In genomic region chr13:27578121-27579030, GRCh38 we compare ENCODE assay signal across 16 cellular contexts. TPM values are rescaled to one million over a fixed set of nuclear protein-coding genes. Genes with fewer than 3 reads are reported as not detected.
DNase-seq lines count a peak whose midpoint lies in the region; ATAC-seq, FAIRE-seq and TF ChIP-seq lines count a peak whose summit lies in the region.
"Had no signal": no experiment of that assay in that cellular context is flagged by ENCODE, and none has a peak within 500 bp of the region (broad histone marks: within the 10 kb centered on the region; RNA-seq: fewer than 3 reads in every experiment).

No MANE protein-coding gene starts in this region.

- 97% methylated on average over 6 of the region's 6 CpGs for WGBS in HepG2 (ENCODE audit: low lambda C conversion rate)

- no peaks in the 10 kb centered on the region for H4K20me1 ChIP-seq in HepG2 (ENCODE audit: insufficient read depth, low read length)

- H3K27me3 Mint-ChIP-seq in CD4-positive, alpha-beta memory T cell: no peaks in the 10 kb centered on the region
- H3K27me3 Mint-ChIP-seq: central memory CD8-positive, alpha-beta T cell; stimulated activated naive CD8-positive, alpha-beta T cell treated with anti-CD3 and anti-CD28 coated beads, Interleukin-15, Interleukin-2, amounts not matched to agents 100 ng/mL and 50 ng/mL, for 24 hours had no signal

- ATAC-seq in HepG2: peak; percentile 39; the same call in 1 of the 3 replicates
- ATAC-seq in HG03442 (IDR thresholded peaks at IDR 0.05; ENCODE audit: unreplicated experiment): no peak

- H3K36me3 ChIP-seq in HepG2 (replicated peaks in 1 of 2; ENCODE audit: control insufficient read depth in 1 of 2, insufficient read depth in 2 of 2, low read length in 2 of 2): peaks cover 7% of the 10 kb centered on the region in 2 experiments; a peak in 4 of 5 replicates
- H3K36me3 ChIP-seq in CD4-positive, alpha-beta memory T cell (ENCODE audit: insufficient read depth, low read length): peaks cover 6% of the 10 kb centered on the region
- H3K36me3 ChIP-seq: esophagus muscularis mucosa, prostate gland had no signal

- no peak for TF ChIP-seq POLR2A in HepG2 (IDR thresholded peaks at IDR 0.05; ENCODE audit: insufficient read depth in 1 of 2, low read depth in 2 of 2, low read length in 2 of 2)

- H3K79me2 ChIP-seq in HepG2 (ENCODE audit: insufficient read depth, low read length): peaks cover 5% of the 10 kb centered on the region

- TF ChIP-seq EP300 in HepG2 (IDR thresholded peaks at IDR 0.05; ENCODE audit: low read depth in 2 of 2, low read length in 2 of 2): no peak
- TF ChIP-seq EP300 in HepG2 (CRISPR knock-in tag; IDR thresholded peaks at IDR 0.05; ENCODE audit: borderline replicate concordance): no peak

- POLR2A ChIA-PET in HepG2 (lab: Yijun Ruan, JAX): no interaction called here
- POLR2A ChIA-PET in CD4-positive, alpha-beta memory T cell (lab: Charles Lee; ENCODE audit: partially characterized antibody): no interaction called here

- peaks cover 29 to 35% of the 10 kb centered on the region in 2 donors for H3K36me3 Mint-ChIP-seq in CD4-positive, alpha-beta memory T cell

- H3K4me3 ChIP-seq in cardiac fibroblast (replicated peaks in 1 of 2; ENCODE audit: low read depth in 2 of 2, low read length in 2 of 2) (no peak overlapping the region), HepG2 (replicated peaks in 1 of 3; ENCODE audit: insufficient read depth in 1 of 3, low read depth in 2 of 3, low read length in 3 of 3) (no peak overlapping the region)
- H3K4me3 ChIP-seq in CD4-positive, alpha-beta memory T cell (ENCODE audit: low read length in 2 of 2): no peak overlapping the region
- H3K4me3 ChIP-seq: esophagus muscularis mucosa, prostate gland had no signal

- BruUV-seq in HepG2 (replicated peaks; lab: Mats Ljungman, UMichigan): no TSS peak

- H3K4me2 ChIP-seq in HepG2 (ENCODE audit: low read depth, low read length): no peak overlapping the region

- no peaks in the 10 kb centered on the region for H3K27me3 ChIP-seq in HepG2 (ENCODE audit: control insufficient read depth in 1 of 2, insufficient read depth in 2 of 2, low read length in 2 of 2)
- H3K27me3 ChIP-seq in CD4-positive, alpha-beta memory T cell (ENCODE audit: insufficient read depth, low read length): no peaks in the 10 kb centered on the region
- H3K27me3 ChIP-seq: esophagus muscularis mucosa had no signal

- no peaks in the 10 kb centered on the region for H3K9me3 Mint-ChIP-seq in CD4-positive, alpha-beta memory T cell
- H3K9me3 Mint-ChIP-seq: central memory CD8-positive, alpha-beta T cell; stimulated activated naive CD8-positive, alpha-beta T cell treated with anti-CD3 and anti-CD28 coated beads, Interleukin-15, Interleukin-2, amounts not matched to agents 100 ng/mL and 50 ng/mL, for 24 hours had no signal

- H3K9ac ChIP-seq in HepG2 (ENCODE audit: insufficient read depth, low read depth, low read length): no peak overlapping the region

- peaks cover 20% of the 10 kb centered on the region for H3K4me1 ChIP-seq in HepG2 (ENCODE audit: insufficient read depth, low read length)
- H3K4me1 ChIP-seq in CD4-positive, alpha-beta memory T cell (ENCODE audit: insufficient read depth, low read length): peaks cover 1% of the 10 kb centered on the region
- H3K4me1 ChIP-seq: prostate gland had no signal

- no peaks in the 10 kb centered on the region for H3K9me3 ChIP-seq in HepG2 (ENCODE audit: low read length)
- H3K9me3 ChIP-seq in CD4-positive, alpha-beta memory T cell (ENCODE audit: control insufficient read depth in 1 of 2, low read length in 2 of 2): no peaks in the 10 kb centered on the region
- H3K9me3 ChIP-seq: esophagus muscularis mucosa, prostate gland had no signal

- H3K27ac Mint-ChIP-seq in CD4-positive, alpha-beta memory T cell: no peak overlapping the region
- H3K27ac Mint-ChIP-seq: stimulated activated naive CD8-positive, alpha-beta T cell treated with anti-CD3 and anti-CD28 coated beads, Interleukin-15, Interleukin-2, amounts not matched to agents 100 ng/mL and 50 ng/mL, for 24 hours had no signal

- in situ Hi-C loops in HepG2 (cut with HindIII; ENCODE audit: extremely low pct_ligation_motif_present, low pct_unique_long_range_greater_than_20kb): no loop called here

- peaks cover 8 to 25% (median 15%) of the 10 kb centered on the region in 4 donors for H3K4me1 Mint-ChIP-seq in CD4-positive, alpha-beta memory T cell

- intact Hi-C loops in HepG2 (cut with micrococcal nuclease; ENCODE audit: unreplicated experiment): no loop called here
- intact Hi-C loops in CD4-positive, alpha-beta memory T cell (cut with micrococcal nuclease): no loop called here

- TF ChIP-seq CTCF in cardiac fibroblast (IDR thresholded peaks at IDR 0.05; ENCODE audit: low read depth, low read length): no peak
- TF ChIP-seq CTCF in HepG2 (CRISPR knock-in tag; IDR thresholded peaks at IDR 0.05): no peak

- CTCF ChIA-PET in HepG2 (lab: Yijun Ruan, JAX; ENCODE audit: low intra/inter-chr PET ratio, low total read pairs): no interaction called here
- CTCF ChIA-PET in CD4-positive, alpha-beta memory T cell (lab: Charles Lee; ENCODE audit: partially characterized antibody): interaction anchor here (1.1 kb wide), 1 partner anchor 43 kb away, joined by 3 read pairs; no protein-coding TSS in a partner anchor

- H3K27ac ChIP-seq in HepG2 (ENCODE audit: extremely low read length, insufficient read depth, low read length): no peak overlapping the region
- H3K27ac ChIP-seq in CD4-positive, alpha-beta memory T cell (ENCODE audit: low read depth, low read length): no peak overlapping the region
- H3K27ac ChIP-seq: esophagus muscularis mucosa, prostate gland had no signal

- FAIRE-seq in HepG2 (lab: Jason Lieb, UNC): no peak

- no peak for TF ChIP-seq RAD21 in HepG2 (CRISPR knock-in tag; IDR thresholded peaks at IDR 0.05)

- H2AFZ ChIP-seq in HepG2 (ENCODE audit: low read length): no peak overlapping the region

- peak; percentile 16 for DNase-seq in Ammon's horn (ENCODE audit: low spot score)
- DNase-seq in M059J (ENCODE audit: low read depth): peak; percentile 39
- peak; percentile 15 to 81 for DNase-seq in cardiac fibroblast (ENCODE audit: low read depth in 2 of 2)
- no peak for DNase-seq in HepG2 (ENCODE audit: low spot score)
- DNase-seq in NCI-H2029 treated with DMSO at 0.1 percent for 48 hours (lab: John Stamatoyannopoulos, UW): no peak
- DNase-seq in CD4-positive, alpha-beta memory T cell: no peak
- no peak for DNase-seq in DMS79 (lab: John Stamatoyannopoulos, UW)
- DNase-seq: activated CD4-positive, alpha-beta T cell treated with anti-CD3 and anti-CD28 coated beads, Interleukin-2, amount 50 U/mL, for 48 hours; activated gamma-delta T cell treated with Interleukin-2 at 50 U/mL for 16 hours; NCI-H187 treated with DMSO at 0.1 percent for 48 hours; NK-92 treated with Interleukin-12 subunit alpha and Interleukin-12 subunit beta, amount 100 ng/mL, for 24 hours had no signal

- no peak overlapping the region for H3K4me3 Mint-ChIP-seq in CD4-positive, alpha-beta memory T cell
- H3K4me3 Mint-ChIP-seq: central memory CD8-positive, alpha-beta T cell; stimulated activated naive CD8-positive, alpha-beta T cell treated with anti-CD3 and anti-CD28 coated beads, Interleukin-15, Interleukin-2, amounts not matched to agents 100 ng/mL and 50 ng/mL, for 24 hours had no signal

RNA-seq across cellular contexts. Expression of gene LNX2, which starts 42.0 kb away (rescaled TPM):
- total RNA-seq in M059J (2014; rRNA removed; shearing (Covaris generic)): 6.0 and 9.3 TPM in 2 replicates
- 9.7 and 13.1 TPM in 2 replicates for total RNA-seq in HepG2 (2016; rRNA removed; fragmentation: Illumina TruSeq; extraction: Trizol)
- 3.3 and 3.9 TPM in 2 replicates for total RNA-seq in HepG2 (2016; cell fraction: cytosol; rRNA removed; fragmentation: Illumina TruSeq; extraction: Trizol; ENCODE audit: low read depth)
- 9.5 and 13.3 TPM in 2 replicates for total RNA-seq in HepG2 (2016; cell fraction: insoluble cytoplasmic fraction; rRNA removed; fragmentation: Illumina TruSeq; extraction: Trizol)
- total RNA-seq in HepG2 (2016; cell fraction: membrane; rRNA removed; fragmentation: Illumina TruSeq; extraction: Trizol): 4.9 and 5.9 TPM in 2 replicates
- 9.0 and 9.9 TPM in 2 replicates for total RNA-seq in HepG2 (2016; cell fraction: nucleus; rRNA removed; fragmentation: Illumina TruSeq; extraction: Trizol)
- 8.1 and 9.2 TPM in 2 replicates for polyA plus RNA-seq in HepG2 (2011; rRNA removed)
- 5.4 and 6.7 TPM in 2 replicates for polyA plus RNA-seq in HepG2 (2011; cell fraction: cytosol; rRNA removed)
- 4.8 and 5.3 TPM in 2 replicates for polyA plus RNA-seq in HepG2 (2011; cell fraction: nucleus; rRNA removed)
- polyA plus RNA-seq in HepG2 (2012): 6.9 and 8.2 TPM in 2 replicates
- 0.50 and 0.63 TPM in 2 replicates for polyA plus RNA-seq in HepG2 (2016; cell fraction: cytosol; fragmentation: Illumina TruSeq; extraction: Trizol; ENCODE audit: low read depth)
- polyA plus RNA-seq in HepG2 (2016; cell fraction: insoluble cytoplasmic fraction; fragmentation: Illumina TruSeq; extraction: Trizol; ENCODE audit: low read depth): 14.1 and 14.2 TPM in 2 replicates
- 2.3 and 3.1 TPM in 2 replicates for polyA plus RNA-seq in HepG2 (2016; cell fraction: membrane; fragmentation: Illumina TruSeq; extraction: Trizol; ENCODE audit: low read depth)
- polyA plus RNA-seq in HepG2 (2016; cell fraction: nucleus; fragmentation: Illumina TruSeq; extraction: Trizol; ENCODE audit: insufficient read depth, low read depth): 7.6 and 7.8 TPM in 2 replicates
- 11.6 and 15.0 TPM in 2 replicates for polyA minus RNA-seq in HepG2 (2011; rRNA and poly(A)+ RNA removed; ENCODE audit: low replicate concordance)
- 12.0 and 13.0 TPM in 2 replicates for polyA minus RNA-seq in HepG2 (2011; cell fraction: cytosol; rRNA and poly(A)+ RNA removed)
- polyA minus RNA-seq in HepG2 (2011; cell fraction: nucleus; rRNA and poly(A)+ RNA removed): 24.6 and 26.7 TPM in 2 replicates
- total RNA-seq in CD4-positive, alpha-beta memory T cell: 10 to 100 TPM; 11.8 to 13.0 TPM
- 1 to 10 TPM; 6.6 to 6.8 TPM for polyA plus RNA-seq in CD4-positive, alpha-beta memory T cell

RNA-seq across cellular contexts. Expression of gene POLR1D, which starts 43.3 kb away (rescaled TPM):
- 71.0 and 78.4 TPM in 2 replicates for total RNA-seq in M059J (2014; rRNA removed; shearing (Covaris generic))
- 181 and 183 TPM in 2 replicates for total RNA-seq in HepG2 (2016; rRNA removed; fragmentation: Illumina TruSeq; extraction: Trizol)
- 246 and 252 TPM in 2 replicates for total RNA-seq in HepG2 (2016; cell fraction: cytosol; rRNA removed; fragmentation: Illumina TruSeq; extraction: Trizol; ENCODE audit: low read depth)
- total RNA-seq in HepG2 (2016; cell fraction: insoluble cytoplasmic fraction; rRNA removed; fragmentation: Illumina TruSeq; extraction: Trizol): 190 and 194 TPM in 2 replicates
- total RNA-seq in HepG2 (2016; cell fraction: membrane; rRNA removed; fragmentation: Illumina TruSeq; extraction: Trizol): 347 and 379 TPM in 2 replicates
- 101 and 102 TPM in 2 replicates for total RNA-seq in HepG2 (2016; cell fraction: nucleus; rRNA removed; fragmentation: Illumina TruSeq; extraction: Trizol)
- 406 and 490 TPM in 2 replicates for polyA plus RNA-seq in HepG2 (2011; rRNA removed)
- 328 and 389 TPM in 2 replicates for polyA plus RNA-seq in HepG2 (2011; cell fraction: cytosol; rRNA removed)
- 165 and 181 TPM in 2 replicates for polyA plus RNA-seq in HepG2 (2011; cell fraction: nucleus; rRNA removed)
- 441 and 562 TPM in 2 replicates for polyA plus RNA-seq in HepG2 (2012)
- 296 and 321 TPM in 2 replicates for polyA plus RNA-seq in HepG2 (2016; cell fraction: cytosol; fragmentation: Illumina TruSeq; extraction: Trizol; ENCODE audit: low read depth)
- polyA plus RNA-seq in HepG2 (2016; cell fraction: insoluble cytoplasmic fraction; fragmentation: Illumina TruSeq; extraction: Trizol; ENCODE audit: low read depth): 226 and 233 TPM in 2 replicates
- polyA plus RNA-seq in HepG2 (2016; cell fraction: membrane; fragmentation: Illumina TruSeq; extraction: Trizol; ENCODE audit: low read depth): 377 and 388 TPM in 2 replicates
- polyA plus RNA-seq in HepG2 (2016; cell fraction: nucleus; fragmentation: Illumina TruSeq; extraction: Trizol; ENCODE audit: insufficient read depth, low read depth): 205 and 216 TPM in 2 replicates
- 26.6 and 51.6 TPM in 2 replicates for polyA minus RNA-seq in HepG2 (2011; rRNA and poly(A)+ RNA removed; ENCODE audit: low replicate concordance)
- 99.7 and 122 TPM in 2 replicates for polyA minus RNA-seq in HepG2 (2011; cell fraction: cytosol; rRNA and poly(A)+ RNA removed)
- polyA minus RNA-seq in HepG2 (2011; cell fraction: nucleus; rRNA and poly(A)+ RNA removed): 54.1 and 77.7 TPM in 2 replicates
- total RNA-seq in CD4-positive, alpha-beta memory T cell: 100 to 1,000 TPM; 152 TPM
- 100 to 1,000 TPM; 117 to 141 TPM for polyA plus RNA-seq in CD4-positive, alpha-beta memory T cell

Comparison
In these comparisons a context has a peak if more than half of its experiments do, and no peak if none do; other contexts are left out.
1. DNase-seq: peak in Ammon's horn (single experiment), M059J (single experiment) and cardiac fibroblast (2 of 2); none in HepG2 (single experiment), NCI-H2029 treated with DMSO at 0.1 percent for 48 hours (single experiment), CD4-positive, alpha-beta memory T cell (0 of 5) and DMS79 (single experiment).